ENCODE assay signal across 8 cellular contexts in genomic region chr6:45479834-45480696, GRCh38.
DNase-seq lines count a peak whose midpoint lies in the region; ATAC-seq and TF ChIP-seq lines count a peak whose summit lies in the region.

No MANE protein-coding gene starts in this region.

- H3K36me3 ChIP-seq in CD8-positive, alpha-beta memory T cell (ENCODE audit: insufficient read depth, low read length) = no peaks in the 10 kb centered on the region
- H3K36me3 ChIP-seq in HAP-1 (replicated peaks) = no peaks in the 10 kb centered on the region

- no peak overlapping the region for H3K4me3 Mint-ChIP-seq in CD8-positive, alpha-beta memory T cell

- peaks cover 5 to 39% (median 21%) of the 10 kb centered on the region in 3 donors for H3K4me1 Mint-ChIP-seq in CD8-positive, alpha-beta memory T cell

- H3K9me3 ChIP-seq in CD8-positive, alpha-beta memory T cell (ENCODE audit: low read length) = no peaks in the 10 kb centered on the region
- H3K9me3 ChIP-seq in HAP-1 = no peaks in the 10 kb centered on the region

- peak overlapping the region in 5 of 8 donors; percentile 7 to 53 (median 21) for H3K27ac Mint-ChIP-seq in CD8-positive, alpha-beta memory T cell

- H3K4me1 ChIP-seq in CD8-positive, alpha-beta memory T cell (ENCODE audit: insufficient read depth, low read length) = peaks cover 6% of the 10 kb centered on the region
- no peaks in the 10 kb centered on the region for H3K4me1 ChIP-seq in HAP-1

- peak; percentile 70 for ATAC-seq in GM19468 (IDR thresholded peaks at IDR 0.05; ENCODE audit: extremely low read depth, unreplicated experiment)
- ATAC-seq in HG03565 (IDR thresholded peaks at IDR 0.05; ENCODE audit: unreplicated experiment) = peak; percentile 89

- no peaks in the 10 kb centered on the region for H3K27me3 ChIP-seq in CD8-positive, alpha-beta memory T cell (ENCODE audit: insufficient read depth, low read length, poor library complexity, severe bottlenecking)
- H3K27me3 ChIP-seq in HAP-1 (ENCODE audit: low read depth) = no peaks in the 10 kb centered on the region

- POLR2A ChIA-PET in CD8-positive, alpha-beta memory T cell (lab: Charles Lee) = no interaction called here

- peaks cover 0 to 6% (median 0%) of the 10 kb centered on the region in 3 donors for H3K36me3 Mint-ChIP-seq in CD8-positive, alpha-beta memory T cell

- in situ Hi-C loops in HAP-1 (cut with MboI; ENCODE audit: low sequenced_read_pairs) = no loop called here

- no peak overlapping the region for H3K27ac ChIP-seq in CD8-positive, alpha-beta memory T cell (ENCODE audit: low read depth, low read length)

- no peak for DNase-seq in CD8-positive, alpha-beta memory T cell
- peak; percentile 94 for DNase-seq in fibroblast of mammary gland (ENCODE audit: low read depth)
- DNase-seq in HAP-1 (ENCODE audit: low spot score in 2 of 2) = no peak
- DNase-seq in stimulated activated CD4-positive, alpha-beta T cell treated with anti-CD3 and anti-CD28 coated beads, Interleukin-15, amount 100 ng/mL, for 24 hours = no peak
- no peak for DNase-seq in NCI-H1092 treated with DMSO at 0.1 percent for 48 hours (lab: John Stamatoyannopoulos, UW)
- no peak for DNase-seq in middle frontal gyrus (ENCODE audit: extremely low spot score, low spot score)

- no peak overlapping the region for H3K4me3 ChIP-seq in CD8-positive, alpha-beta memory T cell (ENCODE audit: low read length)
- H3K4me3 ChIP-seq in fibroblast of mammary gland (ENCODE audit: control insufficient read depth, low read depth, low read length) (no peak overlapping the region), HAP-1 (no peak overlapping the region)

- TF ChIP-seq CTCF in fibroblast of mammary gland (conservative IDR thresholded peaks at IDR 0.05; ENCODE audit: control insufficient read depth, insufficient read depth, low read depth, low read length) = no peak

- H3K27me3 Mint-ChIP-seq in CD8-positive, alpha-beta memory T cell = no peaks in the 10 kb centered on the region

- H3K9me3 Mint-ChIP-seq in CD8-positive, alpha-beta memory T cell = no peaks in the 10 kb centered on the region

- CTCF ChIA-PET in CD8-positive, alpha-beta memory T cell (lab: Charles Lee) = no interaction called here
